17 cellular contexts compared by ENCODE assay signal in the genomic region with DNA sequence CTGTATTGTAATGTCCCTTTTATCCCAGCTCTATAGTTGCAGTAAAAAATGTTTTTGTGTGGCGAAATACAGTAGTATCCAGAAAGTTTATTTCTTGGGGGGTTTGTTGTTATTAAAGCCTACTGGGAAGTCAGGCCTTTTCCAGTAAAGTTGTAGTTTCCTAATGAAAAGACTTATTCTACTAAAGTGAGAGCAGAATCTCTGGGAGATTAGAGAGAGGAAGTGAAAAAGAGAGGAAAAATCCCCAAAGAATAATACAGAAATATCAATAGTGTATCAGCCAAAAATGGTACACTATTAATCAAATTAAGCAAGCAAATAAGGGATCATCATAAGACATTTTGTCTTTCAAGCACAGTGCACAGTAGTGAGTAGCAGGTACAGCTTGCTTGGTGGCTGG. TPM values are rescaled to one million over a fixed set of nuclear protein-coding genes. Genes with fewer than 3 reads are reported as not detected.
DNase-seq lines count a peak whose midpoint lies in the region; ATAC-seq and TF ChIP-seq lines count a peak whose summit lies in the region.
"Had no signal": no experiment of that assay in that cellular context is flagged by ENCODE, and none has a peak within 500 bp of the region (broad histone marks: within the 10 kb centered on the region; RNA-seq: fewer than 3 reads in every experiment).

No MANE protein-coding gene starts in this region.

- H3K4me1 ChIP-seq in CD8-positive, alpha-beta memory T cell (ENCODE audit: insufficient read depth, low read length) = no peaks in the 10 kb centered on the region
- H3K4me1 ChIP-seq in KMS-11 (ENCODE audit: low read depth, poor library complexity, severe bottlenecking) = peaks cover 7% of the 10 kb centered on the region

- DNase-seq in CD8-positive, alpha-beta memory T cell = no peak
- DNase-seq in activated CD4-positive, alpha-beta memory T cell treated with anti-CD3 and anti-CD28 coated beads for 36 hours = no peak
- no peak for DNase-seq in middle frontal gyrus (ENCODE audit: extremely low spot score, low spot score)
- DNase-seq in NCI-H146 (lab: John Stamatoyannopoulos, UW) = no peak
- no peak for DNase-seq in EL
- DNase-seq: CD4-positive, CD25-positive, alpha-beta regulatory T cell; COR-L47; DMS 273 treated with DMSO at 0.1 percent for 48 hours; DMS79 treated with DMSO at 0.1 percent for 48 hours; KBM-7; NCI-H187 had no signal

- no peaks in the 10 kb centered on the region for H3K9me3 ChIP-seq in CD8-positive, alpha-beta memory T cell (ENCODE audit: low read length)
- no peaks in the 10 kb centered on the region for H3K9me3 ChIP-seq in neural cell (ENCODE audit: low read length)
- H3K9me3 ChIP-seq: A549 had no signal

- no peak overlapping the region for H3K27ac ChIP-seq in CD8-positive, alpha-beta memory T cell (ENCODE audit: low read depth, low read length)
- H3K27ac ChIP-seq in KMS-11 = no peak overlapping the region
- peak overlapping the region; percentile 2 for H3K27ac ChIP-seq in neural cell (ENCODE audit: low read length)
- H3K27ac ChIP-seq: A549 had no signal

- H3K79me2 ChIP-seq in KMS-11 (ENCODE audit: insufficient read depth, low read depth) (no peaks in the 10 kb centered on the region), neural cell (replicated peaks; ENCODE audit: insufficient read depth, low read length) (no peaks in the 10 kb centered on the region)

- H4K20me1 ChIP-seq in KMS-11 (ENCODE audit: insufficient read depth) (no peaks in the 10 kb centered on the region), neural cell (ENCODE audit: insufficient read depth) (no peaks in the 10 kb centered on the region)

- TF ChIP-seq CTCF in KMS-11 (conservative IDR thresholded peaks at IDR 0.05; ENCODE audit: low read depth, low read length) = no peak
- TF ChIP-seq CTCF in neural cell (IDR thresholded peaks at IDR 0.05; ENCODE audit: poor library complexity, severe bottlenecking) = no peak

- peaks cover 0 to 2% (median 0%) of the 10 kb centered on the region in 5 donors for H3K9me3 Mint-ChIP-seq in CD8-positive, alpha-beta memory T cell
- H3K9me3 Mint-ChIP-seq in activated T-helper 17 cell treated with anti-CD3 and anti-CD28 coated beads, Interleukin-2, amount 50 U/mL, for 72 hours = no peaks in the 10 kb centered on the region
- H3K9me3 Mint-ChIP-seq in activated CD4-positive, alpha-beta memory T cell treated with anti-CD3 and anti-CD28 coated beads for 36 hours = no peaks in the 10 kb centered on the region
- H3K9me3 Mint-ChIP-seq: CD4-positive, CD25-positive, alpha-beta regulatory T cell had no signal

- no peaks in the 10 kb centered on the region for H3K36me3 ChIP-seq in CD8-positive, alpha-beta memory T cell (ENCODE audit: insufficient read depth, low read length)
- H3K36me3 ChIP-seq in KMS-11 (ENCODE audit: insufficient read depth) (no peaks in the 10 kb centered on the region), neural cell (ENCODE audit: insufficient read depth, low read length) (no peaks in the 10 kb centered on the region)

- peak overlapping the region; percentile 70 for H3K4me2 ChIP-seq in KMS-11
- H3K4me2 ChIP-seq in neural cell (ENCODE audit: low read length) = no peak overlapping the region

- CTCF ChIA-PET in CD8-positive, alpha-beta memory T cell (lab: Charles Lee) = no interaction called here
- CTCF ChIA-PET in activated CD4-positive, alpha-beta memory T cell treated with anti-CD3 and anti-CD28 coated beads for 36 hours (lab: Charles Lee) = no interaction called here

- peak overlapping the region in 6 of 8 donors; percentile 24 to 85 (median 79) for H3K27ac Mint-ChIP-seq in CD8-positive, alpha-beta memory T cell
- H3K27ac Mint-ChIP-seq in activated T-helper 17 cell treated with anti-CD3 and anti-CD28 coated beads, Interleukin-2, amount 50 U/mL, for 72 hours = no peak overlapping the region
- no peak overlapping the region for H3K27ac Mint-ChIP-seq in activated CD4-positive, alpha-beta memory T cell treated with anti-CD3 and anti-CD28 coated beads for 36 hours

- peaks cover 19 to 22% (median 20%) of the 10 kb centered on the region in 3 donors for H3K4me1 Mint-ChIP-seq in CD8-positive, alpha-beta memory T cell
- peaks cover 5% of the 10 kb centered on the region for H3K4me1 Mint-ChIP-seq in activated T-helper 17 cell treated with anti-CD3 and anti-CD28 coated beads, Interleukin-2, amount 50 U/mL, for 72 hours
- peaks cover 15% of the 10 kb centered on the region for H3K4me1 Mint-ChIP-seq in activated CD4-positive, alpha-beta memory T cell treated with anti-CD3 and anti-CD28 coated beads for 36 hours (ENCODE audit: low read depth)

- peaks cover 2 to 10% of the 10 kb centered on the region in 2 donors for H3K27me3 Mint-ChIP-seq in CD8-positive, alpha-beta memory T cell
- H3K27me3 Mint-ChIP-seq in activated T-helper 17 cell treated with anti-CD3 and anti-CD28 coated beads, Interleukin-2, amount 50 U/mL, for 72 hours = no peaks in the 10 kb centered on the region
- H3K27me3 Mint-ChIP-seq in activated CD4-positive, alpha-beta memory T cell treated with anti-CD3 and anti-CD28 coated beads for 36 hours = peaks cover 2% of the 10 kb centered on the region

- H2AFZ ChIP-seq in KMS-11 (ENCODE audit: low read depth) (peak overlapping the region; percentile 64; the same call in 1 of the 2 replicates), neural cell (ENCODE audit: low read depth, low read length) (no peak overlapping the region)

- peak overlapping the region in 2 of 7 donors; percentile 10 to 37 for H3K4me3 Mint-ChIP-seq in CD8-positive, alpha-beta memory T cell
- peak overlapping the region; percentile 76 for H3K4me3 Mint-ChIP-seq in activated T-helper 17 cell treated with anti-CD3 and anti-CD28 coated beads, Interleukin-2, amount 50 U/mL, for 72 hours
- no peak overlapping the region for H3K4me3 Mint-ChIP-seq in activated CD4-positive, alpha-beta memory T cell treated with anti-CD3 and anti-CD28 coated beads for 36 hours

- H3K4me3 ChIP-seq in CD8-positive, alpha-beta memory T cell (ENCODE audit: low read length) = no peak overlapping the region
- H3K4me3 ChIP-seq in KMS-11 (IDR thresholded peaks at IDR 0.05; ENCODE audit: insufficient read depth, low read depth, low read length) (no peak overlapping the region), neural cell (ENCODE audit: low read length) (no peak overlapping the region)
- H3K4me3 ChIP-seq: A549 had no signal

- intact Hi-C loops in activated CD4-positive, alpha-beta memory T cell treated with anti-CD3 and anti-CD28 coated beads for 36 hours (cut with micrococcal nuclease) = no loop called here

- H3K9ac ChIP-seq in KMS-11 = peak overlapping the region; percentile 25; the same call in 1 of the 2 replicates
- no peak overlapping the region for H3K9ac ChIP-seq in neural cell (ENCODE audit: low read length)

- H3K27me3 ChIP-seq in CD8-positive, alpha-beta memory T cell (ENCODE audit: insufficient read depth, low read length, poor library complexity, severe bottlenecking) = no peaks in the 10 kb centered on the region
- H3K27me3 ChIP-seq in KMS-11 (ENCODE audit: insufficient read depth, low read depth) (no peaks in the 10 kb centered on the region), neural cell (ENCODE audit: insufficient read depth, low read depth, low read length) (no peaks in the 10 kb centered on the region)

- POLR2A ChIA-PET in CD8-positive, alpha-beta memory T cell (lab: Charles Lee) = no interaction called here
- POLR2A ChIA-PET in activated CD4-positive, alpha-beta memory T cell treated with anti-CD3 and anti-CD28 coated beads for 36 hours (lab: Charles Lee) = no interaction called here

- no peaks in the 10 kb centered on the region for H3K36me3 Mint-ChIP-seq in CD8-positive, alpha-beta memory T cell
- no peaks in the 10 kb centered on the region for H3K36me3 Mint-ChIP-seq in activated T-helper 17 cell treated with anti-CD3 and anti-CD28 coated beads, Interleukin-2, amount 50 U/mL, for 72 hours (ENCODE audit: low read depth)
- no peaks in the 10 kb centered on the region for H3K36me3 Mint-ChIP-seq in activated CD4-positive, alpha-beta memory T cell treated with anti-CD3 and anti-CD28 coated beads for 36 hours
- H3K36me3 Mint-ChIP-seq: CD4-positive, CD25-positive, alpha-beta regulatory T cell had no signal

- no peak for TF ChIP-seq EP300 in neural cell (conservative IDR thresholded peaks at IDR 0.05; ENCODE audit: poor library complexity, severe bottlenecking)

- H3F3A ChIP-seq in neural cell (ENCODE audit: insufficient read depth, low read length, poor library complexity, severe bottlenecking) = no peaks in the 10 kb centered on the region

- ATAC-seq in activated T-helper 17 cell treated with anti-CD3 and anti-CD28 coated beads, Interleukin-2, amount 50 U/mL, for 72 hours (replicated peaks) = no peak
- ATAC-seq: A549, HCT116, Right ventricle myocardium inferior had no signal

- H3K9me2 ChIP-seq in neural cell (ENCODE audit: insufficient read depth, low read length) = no peaks in the 10 kb centered on the region

- TF ChIP-seq RAD21 in neural cell (conservative IDR thresholded peaks at IDR 0.05) = no peak

TF ChIP-seq in neural cell, 6 proteins besides CTCF, POLR2A, EP300 and RAD21 (continues in another document):
- no peak for TF ChIP-seq POLR2AphosphoS5 (IDR thresholded peaks at IDR 0.05)

RNA-seq across cellular contexts. Expression of a gene that starts 46.3 kb away (rescaled TPM):
- 10 to 100 TPM; 22.5 to 22.7 TPM for total RNA-seq in CD8-positive, alpha-beta memory T cell
- polyA plus RNA-seq in CD8-positive, alpha-beta memory T cell = 21.9 TPM
- 10 to 100 TPM; 16.3 to 21.9 TPM for total RNA-seq in activated T-helper 17 cell treated with anti-CD3 and anti-CD28 coated beads, Interleukin-2, amount 50 U/mL, for 72 hours
- 84.0 and 90.3 TPM in 2 replicates for polyA plus RNA-seq in neural cell
- 165 and 167 TPM in 2 replicates for polyA minus RNA-seq in neural cell
- 10 to 100 TPM; 16.7 to 17.0 TPM for total RNA-seq in activated CD4-positive, alpha-beta memory T cell treated with anti-CD3 and anti-CD28 coated beads for 36 hours

Comparison
In these comparisons a context has a peak if more than half of its experiments do, and no peak if none do; other contexts are left out.
1. H3K27ac Mint-ChIP-seq: peak in CD8-positive, alpha-beta memory T cell (6 of 8); none in activated T-helper 17 cell treated with anti-CD3 and anti-CD28 coated beads, Interleukin-2, amount 50 U/mL, for 72 hours (single experiment) and activated CD4-positive, alpha-beta memory T cell treated with anti-CD3 and anti-CD28 coated beads for 36 hours (single experiment).